7 cellular contexts compared by ENCODE assay signal in the genomic region with DNA sequence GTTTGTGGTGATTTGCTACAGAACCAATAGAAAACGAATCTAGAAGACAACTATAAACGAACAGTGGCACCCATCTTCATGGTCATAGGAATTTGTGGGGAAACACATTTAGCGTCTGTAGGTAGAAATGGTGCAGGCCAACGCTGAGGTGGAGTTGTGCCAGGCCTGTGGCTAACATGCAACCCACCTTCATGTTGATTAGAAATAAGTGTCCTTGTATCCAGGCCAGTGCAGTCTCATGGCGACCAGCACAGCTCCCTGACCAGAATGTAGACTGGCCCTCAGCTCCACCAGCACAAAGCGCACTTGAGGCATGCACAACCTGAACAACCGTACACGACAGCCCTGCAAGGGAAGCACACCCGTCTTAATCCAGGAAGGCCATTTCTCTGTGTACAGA.
"Had no signal": no experiment of that assay in that cellular context is flagged by ENCODE, and none has a peak within 500 bp of the region (broad histone marks: within the 10 kb centered on the region; RNA-seq: fewer than 3 reads in every experiment).

No MANE protein-coding gene starts in this region.

- FAIRE-seq: HTR-8/SVneo had no signal

- DNase-seq: GM23248, GOT3, H7, HCEC 1CT, IMR-90, KBM-7 had no signal

- H3K27ac ChIP-seq: GM23248 had no signal

- H3K4me3 ChIP-seq: GM23248 had no signal

- H2AFZ ChIP-seq: GM23248 had no signal

- H3K9ac ChIP-seq: GM23248 had no signal
